ENCODE assay signal across 14 cellular contexts in the genomic region with DNA sequence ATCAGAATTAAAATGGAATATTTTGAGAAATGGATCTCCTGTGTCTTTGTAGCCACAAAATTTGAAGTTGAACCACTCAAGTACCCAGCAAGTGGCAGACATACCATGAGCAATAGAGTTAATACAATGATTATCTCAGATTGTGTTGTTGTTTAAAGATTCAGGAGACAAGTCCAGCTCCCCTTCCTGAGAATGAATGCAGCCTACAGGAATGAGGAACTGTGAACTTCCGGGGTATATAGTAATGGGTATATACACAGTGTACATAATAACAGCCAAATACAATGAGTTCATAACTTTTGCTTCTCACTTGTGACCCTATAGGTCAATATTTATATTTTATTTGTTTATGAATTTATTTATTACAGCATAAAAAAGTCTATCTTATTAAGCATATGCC.
"Had no signal": no experiment of that assay in that cellular context is flagged by ENCODE, and none has a peak within 500 bp of the region (broad histone marks: within the 10 kb centered on the region; RNA-seq: fewer than 3 reads in every experiment).

No MANE protein-coding gene starts in this region.

- H3K4me3 ChIP-seq: lung, ovary, sigmoid colon, stomach, thoracic aorta had no signal

- H3K36me3 ChIP-seq: ovary, sigmoid colon, stomach, thoracic aorta had no signal

- H3K27me3 ChIP-seq: ovary, sigmoid colon, stomach had no signal

- H3K9me3 ChIP-seq: ovary, sigmoid colon, stomach, thoracic aorta had no signal

- DNase-seq: activated naive CD4-positive, alpha-beta T cell; aorta; cerebellar nuclear complex; effector CD8-positive, alpha-beta T cell; left cardiac atrium; ovary; sigmoid colon; stimulated activated CD4-positive, alpha-beta T cell treated with anti-CD3 and anti-CD28 coated beads, Interleukin-12 subunit alpha, Interleukin-12 subunit beta, amount 100 ng/mL, for 4 hours; stimulated activated CD4-positive, alpha-beta T cell treated with anti-CD3 and anti-CD28 coated beads, Interleukin-2, amount 100 ng/mL, for 24 hours; stomach; T-helper 17 cell had no signal

- H3K27ac ChIP-seq: ovary, sigmoid colon, stomach, thoracic aorta had no signal

- ATAC-seq: activated CD4-positive, CD25-positive, alpha-beta regulatory T cell treated with anti-CD3 and anti-CD28 coated beads, Interleukin-2, amount 50 U/mL, for 24 hours; T-helper 17 cell had no signal

- H3K4me1 ChIP-seq: sigmoid colon had no signal
